In genomic region chr10:129360046-129360445, GRCh38 we compare ENCODE assay signal across 35 cellular contexts.
DNase-seq lines count a peak whose midpoint lies in the region; ATAC-seq and TF ChIP-seq lines count a peak whose summit lies in the region.
"Had no signal": no experiment of that assay in that cellular context is flagged by ENCODE, and none has a peak within 500 bp of the region (broad histone marks: within the 10 kb centered on the region; RNA-seq: fewer than 3 reads in every experiment).

No MANE protein-coding gene starts in this region.

- H2BK5ac ChIP-seq in mesenchymal stem cell (ENCODE audit: low read depth, low read length, poor library complexity, severe bottlenecking) = no peak overlapping the region

- H4K91ac ChIP-seq in mesenchymal stem cell (ENCODE audit: low read length) = no peak overlapping the region

- no peak for TF ChIP-seq CTCF in right atrium auricular region (IDR thresholded peaks at IDR 0.05)
- TF ChIP-seq CTCF in heart left ventricle (IDR thresholded peaks at IDR 0.05) = no peak
- TF ChIP-seq CTCF in endodermal cell (conservative IDR thresholded peaks at IDR 0.05) = no peak
- no peak for TF ChIP-seq CTCF in lung (IDR thresholded peaks at IDR 0.05; ENCODE audit: control extremely low read depth, extremely low read depth)
- no peak for TF ChIP-seq CTCF in spleen (IDR thresholded peaks at IDR 0.05 in 8 of 11, conservative IDR thresholded peaks at IDR 0.05 in 3 of 11)

- no peaks in the 10 kb centered on the region for H3K27me3 ChIP-seq in right atrium auricular region
- peaks cover 0 to 2% (median 0%) of the 10 kb centered on the region in 9 donors for H3K27me3 ChIP-seq in heart left ventricle
- H3K27me3 ChIP-seq in endodermal cell (ENCODE audit: control insufficient read depth, insufficient read depth, low read length, poor library complexity, severe bottlenecking) = no peaks in the 10 kb centered on the region
- no peaks in the 10 kb centered on the region for H3K27me3 ChIP-seq in lung (ENCODE audit: control insufficient read depth, insufficient read depth)
- H3K27me3 ChIP-seq in spleen (replicated peaks in 1 of 7) = peaks cover 0 to 15% (median 0%) of the 10 kb centered on the region in 7 donors
- H3K27me3 ChIP-seq in mesenchymal stem cell (ENCODE audit: control insufficient read depth in 1 of 2, insufficient read depth in 1 of 2, low read length in 2 of 2) = peaks cover 0 to 4% of the 10 kb centered on the region in 2 experiments
- H3K27me3 ChIP-seq: BE2C; BLaER1; BLaER1 treated with 17β-estradiol and CSF1 and Interleukin-3, amounts not matched to agents 10 nM and 100 nM had no signal

- no peak overlapping the region for H3K23ac ChIP-seq in mesenchymal stem cell (ENCODE audit: low read length in 2 of 2)

- H3K27me3 Mint-ChIP-seq in endodermal cell (ENCODE audit: insufficient read depth) = no peaks in the 10 kb centered on the region
- no peaks in the 10 kb centered on the region for H3K27me3 Mint-ChIP-seq in activated CD4-positive, alpha-beta memory T cell treated with anti-CD3 and anti-CD28 coated beads, Interleukin-2, amount 10 ng/mL, durations not matched to agents 7 days and 5 days
- H3K27me3 Mint-ChIP-seq: CD4-positive, alpha-beta T cell had no signal

- no peaks in the 10 kb centered on the region for H3K4me1 Mint-ChIP-seq in endodermal cell
- no peaks in the 10 kb centered on the region for H3K4me1 Mint-ChIP-seq in activated CD4-positive, alpha-beta memory T cell treated with anti-CD3 and anti-CD28 coated beads, Interleukin-2, amount 10 ng/mL, durations not matched to agents 7 days and 5 days
- H3K4me1 Mint-ChIP-seq: B cell; CD14-positive monocyte; CD4-positive, alpha-beta memory T cell; CD4-positive, CD25-positive, alpha-beta regulatory T cell; CD8-positive, alpha-beta memory T cell had no signal

- H3K4me1 ChIP-seq in right atrium auricular region (no peaks in the 10 kb centered on the region), heart left ventricle (no peaks in the 10 kb centered on the region), endodermal cell (ENCODE audit: control insufficient read depth, insufficient read depth, low read length) (no peaks in the 10 kb centered on the region), lung (ENCODE audit: control insufficient read depth in 2 of 2, insufficient read depth in 2 of 2, low read length in 2 of 2) (peaks cover 0 to 2% of the 10 kb centered on the region in 2 donors), spleen (no peaks in the 10 kb centered on the region), mesenchymal stem cell (ENCODE audit: control insufficient read depth, insufficient read depth, low read depth, low read length) (no peaks in the 10 kb centered on the region)
- H3K4me1 ChIP-seq: A549, BE2C, Caco-2 had no signal

- H3K14ac ChIP-seq in mesenchymal stem cell (ENCODE audit: low read length in 2 of 2) = no peak overlapping the region

- ATAC-seq in heart left ventricle = no peak
- no peak for ATAC-seq in lung (ENCODE audit: insufficient read depth, low FRiP score)
- ATAC-seq: A549; CD8-positive, alpha-beta T cell had no signal

- H3K9me3 ChIP-seq in right atrium auricular region (peaks cover 0 to 18% of the 10 kb centered on the region in 2 donors), heart left ventricle (peaks cover 0 to 27% (median 6%) of the 10 kb centered on the region in 12 donors), endodermal cell (ENCODE audit: control insufficient read depth, low read length) (peaks cover 16% of the 10 kb centered on the region), lung (ENCODE audit: control insufficient read depth in 2 of 2, insufficient read depth in 1 of 2, low read length in 1 of 2) (peaks cover 0 to 5% of the 10 kb centered on the region in 2 donors), spleen (peaks cover 4 to 26% (median 20%) of the 10 kb centered on the region in 8 donors), mesenchymal stem cell (ENCODE audit: control insufficient read depth, low read length) (peaks cover 10% of the 10 kb centered on the region)
- H3K9me3 ChIP-seq: BE2C had no signal

- peaks cover 18% of the 10 kb centered on the region for H3K9me3 Mint-ChIP-seq in endodermal cell
- H3K9me3 Mint-ChIP-seq in activated CD4-positive, alpha-beta memory T cell treated with anti-CD3 and anti-CD28 coated beads, Interleukin-2, amount 10 ng/mL, durations not matched to agents 7 days and 5 days = no peaks in the 10 kb centered on the region

- no peak overlapping the region for H2AK5ac ChIP-seq in mesenchymal stem cell (ENCODE audit: low read length, severe bottlenecking)

- H3K36me3 ChIP-seq in right atrium auricular region (no peaks in the 10 kb centered on the region), heart left ventricle (no peaks in the 10 kb centered on the region), endodermal cell (ENCODE audit: control insufficient read depth, insufficient read depth, low read length) (no peaks in the 10 kb centered on the region), lung (ENCODE audit: control insufficient read depth in 2 of 2, insufficient read depth in 2 of 2, low read length in 2 of 2) (no peaks in the 10 kb centered on the region), spleen (no peaks in the 10 kb centered on the region), mesenchymal stem cell (ENCODE audit: control insufficient read depth in 1 of 2, insufficient read depth in 2 of 2, low read depth in 1 of 2, low read length in 2 of 2) (no peaks in the 10 kb centered on the region)
- H3K36me3 ChIP-seq: BE2C, BLaER1 had no signal

- no peak overlapping the region for H3K27ac ChIP-seq in right atrium auricular region
- H3K27ac ChIP-seq in heart left ventricle = no peak overlapping the region
- no peak overlapping the region for H3K27ac ChIP-seq in endodermal cell (ENCODE audit: low read depth, low read length)
- H3K27ac ChIP-seq in lung (ENCODE audit: low read depth in 1 of 2, low read length in 1 of 2) = no peak overlapping the region
- no peak overlapping the region for H3K27ac ChIP-seq in spleen
- H3K27ac ChIP-seq in mesenchymal stem cell (ENCODE audit: low read length, poor library complexity, severe bottlenecking) = no peak overlapping the region
- H3K27ac ChIP-seq: 22Rv1; A549; BLaER1; BLaER1 treated with 17β-estradiol and CSF1 and Interleukin-3, amounts not matched to agents 10 nM and 100 nM; C4-2B had no signal

- H3K18ac ChIP-seq in mesenchymal stem cell (ENCODE audit: low read depth in 1 of 2, low read length in 2 of 2) = no peak overlapping the region

- POLR2A ChIA-PET in activated CD4-positive, alpha-beta memory T cell treated with anti-CD3 and anti-CD28 coated beads, Interleukin-2, amount 10 ng/mL, durations not matched to agents 7 days and 5 days (lab: Charles Lee) = no interaction called here

- H4K8ac ChIP-seq in mesenchymal stem cell (ENCODE audit: low read length) = no peak overlapping the region

- H3K9ac ChIP-seq in endodermal cell (ENCODE audit: extremely low read depth, low read length, poor library complexity, severe bottlenecking) = no peak overlapping the region
- no peak overlapping the region for H3K9ac ChIP-seq in mesenchymal stem cell (ENCODE audit: low read length)
- H3K9ac ChIP-seq: BLaER1; BLaER1 treated with 17β-estradiol and CSF1 and Interleukin-3, amounts not matched to agents 10 nM and 100 nM had no signal

- no peak overlapping the region for H2BK12ac ChIP-seq in mesenchymal stem cell (ENCODE audit: low read length in 2 of 2)

- H3K4ac ChIP-seq in mesenchymal stem cell (ENCODE audit: low read depth in 1 of 2, low read length in 2 of 2) = no peak overlapping the region

- H3K4me3 Mint-ChIP-seq in endodermal cell = no peak overlapping the region
- H3K4me3 Mint-ChIP-seq in activated CD4-positive, alpha-beta memory T cell treated with anti-CD3 and anti-CD28 coated beads, Interleukin-2, amount 10 ng/mL, durations not matched to agents 7 days and 5 days = no peak overlapping the region
- H3K4me3 Mint-ChIP-seq: B cell; CD14-positive monocyte; CD4-positive, alpha-beta memory T cell; CD4-positive, alpha-beta T cell; CD4-positive, CD25-positive, alpha-beta regulatory T cell; CD8-positive, alpha-beta memory T cell; CD8-positive, alpha-beta T cell had no signal

- no peak overlapping the region for H2BK15ac ChIP-seq in mesenchymal stem cell (ENCODE audit: low read depth, poor library complexity, severe bottlenecking)

- CTCF ChIA-PET in activated CD4-positive, alpha-beta memory T cell treated with anti-CD3 and anti-CD28 coated beads, Interleukin-2, amount 10 ng/mL, durations not matched to agents 7 days and 5 days (lab: Charles Lee) = no interaction called here

- intact Hi-C loops in heart left ventricle (cut with DNase I) = no loop called here
- intact Hi-C loops in spleen (cut with DNase I; ENCODE audit: low total_unique reads) = no loop called here

- no peaks in the 10 kb centered on the region for H3K36me3 Mint-ChIP-seq in endodermal cell (ENCODE audit: low read depth)
- H3K36me3 Mint-ChIP-seq in activated CD4-positive, alpha-beta memory T cell treated with anti-CD3 and anti-CD28 coated beads, Interleukin-2, amount 10 ng/mL, durations not matched to agents 7 days and 5 days (ENCODE audit: low read depth) = no peaks in the 10 kb centered on the region
- H3K36me3 Mint-ChIP-seq: CD14-positive monocyte; CD4-positive, alpha-beta memory T cell; CD4-positive, CD25-positive, alpha-beta regulatory T cell; CD8-positive, alpha-beta memory T cell; CD8-positive, alpha-beta T cell had no signal

- H3K4me3 ChIP-seq in right atrium auricular region (no peak overlapping the region), heart left ventricle (no peak overlapping the region), endodermal cell (ENCODE audit: low read length) (no peak overlapping the region), lung (peak overlapping the region; percentile 16), spleen (no peak overlapping the region), mesenchymal stem cell (ENCODE audit: insufficient read depth in 1 of 2, low read depth in 1 of 2, low read length in 2 of 2) (no peak overlapping the region)
- H3K4me3 ChIP-seq: A549; BLaER1; BLaER1 treated with 17β-estradiol and CSF1 and Interleukin-3, amounts not matched to agents 10 nM and 100 nM had no signal

- no peak overlapping the region for H3K27ac Mint-ChIP-seq in endodermal cell
- no peak overlapping the region for H3K27ac Mint-ChIP-seq in activated CD4-positive, alpha-beta memory T cell treated with anti-CD3 and anti-CD28 coated beads, Interleukin-2, amount 10 ng/mL, durations not matched to agents 7 days and 5 days
- H3K27ac Mint-ChIP-seq: B cell; CD4-positive, alpha-beta memory T cell; CD4-positive, alpha-beta T cell; CD8-positive, alpha-beta memory T cell; CD8-positive, alpha-beta T cell had no signal

- no peaks in the 10 kb centered on the region for H3K79me1 ChIP-seq in mesenchymal stem cell (replicated peaks; ENCODE audit: low read length, poor library complexity, severe bottlenecking)

- no peak overlapping the region for H3K4me2 ChIP-seq in mesenchymal stem cell (ENCODE audit: low read length, poor library complexity, severe bottlenecking)
- H3K4me2 ChIP-seq: A549; BLaER1; BLaER1 treated with 17β-estradiol and CSF1 and Interleukin-3, amounts not matched to agents 10 nM and 100 nM had no signal

- peak; percentile 52 for DNase-seq in right atrium auricular region (ENCODE audit: low spot score)
- DNase-seq in heart left ventricle = no peak
- peak; percentile 31 for DNase-seq in endodermal cell
- no peak for DNase-seq in lung (ENCODE audit: low spot score)
- peak; percentile 42 for DNase-seq in spleen
- no peak for DNase-seq in activated CD4-positive, alpha-beta memory T cell treated with anti-CD3 and anti-CD28 coated beads, Interleukin-2, amount 10 ng/mL, durations not matched to agents 7 days and 5 days
- no peak for DNase-seq in mesenchymal stem cell
- no peak for DNase-seq in effector CD4-positive, alpha-beta T cell
- DNase-seq: 8988T; ACHN; AML-193; BE2C; C1 segment of cervical spinal cord; Caco-2; Calu3; CD4-positive, alpha-beta memory T cell; CD4-positive, alpha-beta T cell; CD4-positive, CD25-positive, alpha-beta regulatory T cell; CD8-positive, alpha-beta memory T cell; CD8-positive, alpha-beta T cell; COR-L47; DMS 273 treated with DMSO at 0.1 percent for 48 hours; DMS153; DMS53; DMS79; DMS79 treated with DMSO at 0.1 percent for 48 hours; DND-41; EL had no signal

- no peak overlapping the region for H2AFZ ChIP-seq in mesenchymal stem cell (ENCODE audit: low read depth, low read length)

- TF ChIP-seq POLR2A in heart left ventricle (IDR thresholded peaks at IDR 0.05) = no peak
- TF ChIP-seq POLR2A in spleen (IDR thresholded peaks at IDR 0.05) = no peak

- 87 to 94% (median 89%) methylated on average over 10 of the region's 10 CpGs for WGBS in heart left ventricle, 4 donors
- 88 to 96% methylated on average over 4 to 10 of the region's 10 CpGs for WGBS in endodermal cell (ENCODE audit: insufficient coverage in 1 of 2, insufficient read length in 1 of 2), 2 experiments
- 87 to 89% methylated on average over 10 of the region's 10 CpGs for WGBS in lung, 2 donors
- 86 to 94% (median 89%) methylated on average over 8 to 10 of the region's 10 CpGs for WGBS in spleen, 5 donors
- 89% methylated on average over 10 of the region's 10 CpGs for WGBS in mesenchymal stem cell

- H2BK120ac ChIP-seq in mesenchymal stem cell (ENCODE audit: low read depth, low read length) = no peak overlapping the region

Comparison
In these comparisons a context has a peak if more than half of its experiments do, and no peak if none do; other contexts are left out.
1. DNase-seq: peak in right atrium auricular region (single experiment), endodermal cell (single experiment) and spleen (single experiment); none in heart left ventricle (0 of 5), lung (single experiment), activated CD4-positive, alpha-beta memory T cell treated with anti-CD3 and anti-CD28 coated beads, Interleukin-2, amount 10 ng/mL, durations not matched to agents 7 days and 5 days (single experiment), mesenchymal stem cell (single experiment) and effector CD4-positive, alpha-beta T cell (single experiment).